ENCODE assay signal across 12 cellular contexts in genomic region chr15:64903331-64903950, GRCh38.
"Had no signal": no experiment of that assay in that cellular context is flagged by ENCODE, and none has a peak within 500 bp of the region (broad histone marks: within the 10 kb centered on the region; RNA-seq: fewer than 3 reads in every experiment).

No MANE protein-coding gene starts in this region.

- H3K4me1 ChIP-seq: foreskin keratinocyte had no signal

- DNase-seq: activated CD4-positive, alpha-beta T cell treated with anti-CD3 and anti-CD28 coated beads, Interleukin-2, amount 10 ng/mL, durations not matched to agents 24 days and 14 days; activated T-cell treated with anti-CD3 and anti-CD28 coated beads, Interleukin-2, amount 50 U/mL, for 24 hours; amniotic stem cell; body of pancreas; cerebellar nuclear complex; foreskin keratinocyte; left colon; naive thymus-derived CD4-positive, alpha-beta T cell; T-cell had no signal

- H3K4me3 ChIP-seq: body of pancreas, tibial nerve had no signal

- H3K27ac ChIP-seq: body of pancreas, foreskin keratinocyte, tibial nerve had no signal

- ATAC-seq: body of pancreas; esophagus mucosa; foreskin keratinocyte; left colon; naive thymus-derived CD4-positive, alpha-beta T cell; T-cell; WTC11 had no signal

- H3K27me3 Mint-ChIP-seq: activated T-cell treated with anti-CD3 and anti-CD28 coated beads, Interleukin-2, amount 50 U/mL, for 24 hours; T-cell had no signal

- H3K4me3 Mint-ChIP-seq: activated T-cell treated with anti-CD3 and anti-CD28 coated beads, Interleukin-2, amount 50 U/mL, for 24 hours had no signal

- H3K27me3 ChIP-seq: body of pancreas, foreskin keratinocyte, tibial nerve had no signal
